Comparison of ENCODE assay signal across 18 cellular contexts in the genomic region with DNA sequence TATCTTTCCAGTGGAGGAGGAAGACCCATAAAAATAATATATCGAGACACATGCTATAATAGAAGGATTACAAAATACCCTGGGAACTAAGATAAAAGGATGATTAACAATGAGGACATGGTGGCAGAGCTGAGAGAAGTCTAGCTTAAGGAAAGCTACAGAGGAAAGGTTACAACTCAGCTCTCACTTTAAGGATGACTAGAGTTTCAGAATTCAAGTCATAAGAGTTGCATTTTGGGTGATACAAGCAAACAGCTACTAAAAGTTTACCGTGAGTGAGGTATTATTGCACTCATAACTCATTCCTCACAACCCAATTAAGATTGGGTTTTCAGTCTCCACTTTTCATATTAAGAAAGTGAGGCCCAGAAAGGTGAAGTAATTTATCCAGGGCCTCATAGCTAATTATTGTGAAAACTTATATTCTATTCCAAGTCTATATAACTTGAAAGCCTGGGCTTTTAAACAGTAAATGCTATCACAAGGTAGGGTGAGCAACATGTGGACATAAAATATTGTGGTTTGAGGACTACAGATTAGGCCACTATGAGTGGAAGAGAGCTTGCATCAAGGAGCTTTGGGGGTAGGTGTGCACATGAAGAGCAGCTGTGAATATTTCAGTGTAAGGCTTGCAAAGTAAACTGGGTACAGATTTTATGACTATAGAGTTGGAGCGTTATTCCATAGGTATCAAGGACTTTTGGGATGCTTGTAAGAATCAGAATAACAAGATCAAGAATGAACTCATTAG. TPM values are rescaled to one million over a fixed set of nuclear protein-coding genes. Genes with fewer than 3 reads are reported as not detected.
DNase-seq lines count a peak whose midpoint lies in the region; ATAC-seq, FAIRE-seq and TF ChIP-seq lines count a peak whose summit lies in the region.
"Had no signal": no experiment of that assay in that cellular context is flagged by ENCODE, and none has a peak within 500 bp of the region (broad histone marks: within the 10 kb centered on the region; RNA-seq: fewer than 3 reads in every experiment).

No MANE protein-coding gene starts in this region.

- H3K79me2 ChIP-seq in astrocyte (ENCODE audit: insufficient read depth, low read length), result no peaks in the 10 kb centered on the region

- no peak for DNase-seq in activated T-cell treated with anti-CD3 and anti-CD28 coated beads, Interleukin-2, amount 50 U/mL, for 72 hours
- DNase-seq in activated T-cell treated with anti-CD3 and anti-CD28 coated beads, Interleukin-2, amount 50 U/mL, for 24 hours, result no peak
- DNase-seq in SK-N-MC (ENCODE audit: low read depth, low spot score) (no peak), astrocyte (ENCODE audit: low read depth) (no peak), amniotic stem cell (lab: John Stamatoyannopoulos, UW) (no peak), NCI-H2107 (lab: John Stamatoyannopoulos, UW) (no peak)
- DNase-seq: 8988T; Calu3; CD8-positive, alpha-beta T cell; DMS79 treated with DMSO at 0.1 percent for 48 hours; GF-D8; GOT3; H7 had no signal

- H3K36me3 ChIP-seq in SK-N-MC (ENCODE audit: insufficient read depth, low read length), result peaks cover 32% of the 10 kb centered on the region
- no peaks in the 10 kb centered on the region for H3K36me3 ChIP-seq in astrocyte (ENCODE audit: insufficient read depth, low read length)

- peaks cover 0 to 3% of the 10 kb centered on the region in 2 donors for H3K36me3 Mint-ChIP-seq in activated T-cell treated with anti-CD3 and anti-CD28 coated beads, Interleukin-2, amount 50 U/mL, for 72 hours (ENCODE audit: insufficient read depth in 2 of 2)
- H3K36me3 Mint-ChIP-seq in activated T-cell treated with anti-CD3 and anti-CD28 coated beads, Interleukin-2, amount 50 U/mL, for 24 hours (ENCODE audit: low read depth), result no peaks in the 10 kb centered on the region
- H3K36me3 Mint-ChIP-seq in astrocyte (ENCODE audit: low read depth, unreplicated experiment), result no peaks in the 10 kb centered on the region

- H3K9me3 ChIP-seq in SK-N-MC (ENCODE audit: low read depth, low read length), result no peaks in the 10 kb centered on the region
- no peaks in the 10 kb centered on the region for H3K9me3 ChIP-seq in astrocyte (ENCODE audit: insufficient read depth, low read depth, low read length)

- H3K4me3 ChIP-seq in SK-N-MC (peak overlapping the region; percentile 20), astrocyte (ENCODE audit: insufficient read depth, low read depth, low read length) (no peak overlapping the region)
- H3K4me3 ChIP-seq: BLaER1 treated with 17β-estradiol and CSF1 and Interleukin-3, amounts not matched to agents 10 nM and 100 nM had no signal

- ATAC-seq in activated T-cell treated with anti-CD3 and anti-CD28 coated beads, Interleukin-2, amount 50 U/mL, for 72 hours (replicated peaks in 1 of 2), result peak; percentile 59 to 90
- no peak for ATAC-seq in HG02798 (IDR thresholded peaks at IDR 0.05; ENCODE audit: poor library complexity, unreplicated experiment)
- ATAC-seq: CD8-positive, alpha-beta T cell; HCT116 had no signal

- peak overlapping the region; percentile 44 for H3K9ac ChIP-seq in SK-N-MC (ENCODE audit: insufficient read length)
- no peak overlapping the region for H3K9ac ChIP-seq in astrocyte (ENCODE audit: low read length)
- H3K9ac ChIP-seq: BLaER1 treated with 17β-estradiol and CSF1 and Interleukin-3, amounts not matched to agents 10 nM and 100 nM had no signal

- H2AFZ ChIP-seq in astrocyte (ENCODE audit: low read depth, low read length), result no peak overlapping the region

- H3K27ac ChIP-seq in SK-N-MC, result peak overlapping the region; percentile 89
- no peak overlapping the region for H3K27ac ChIP-seq in astrocyte (ENCODE audit: low read depth, low read length)
- H3K27ac ChIP-seq: BLaER1 treated with 17β-estradiol and CSF1 and Interleukin-3, amounts not matched to agents 10 nM and 100 nM; HL-60 had no signal

- no peaks in the 10 kb centered on the region for H3K27me3 Mint-ChIP-seq in activated T-cell treated with anti-CD3 and anti-CD28 coated beads, Interleukin-2, amount 50 U/mL, for 72 hours (ENCODE audit: low read depth)
- no peaks in the 10 kb centered on the region for H3K27me3 Mint-ChIP-seq in activated T-cell treated with anti-CD3 and anti-CD28 coated beads, Interleukin-2, amount 50 U/mL, for 24 hours
- no peaks in the 10 kb centered on the region for H3K27me3 Mint-ChIP-seq in astrocyte (ENCODE audit: low read depth, unreplicated experiment)
- H3K27me3 Mint-ChIP-seq: B cell had no signal

- peak overlapping the region; percentile 57 for H3K27ac Mint-ChIP-seq in activated T-cell treated with anti-CD3 and anti-CD28 coated beads, Interleukin-2, amount 50 U/mL, for 72 hours
- no peak overlapping the region for H3K27ac Mint-ChIP-seq in activated T-cell treated with anti-CD3 and anti-CD28 coated beads, Interleukin-2, amount 50 U/mL, for 24 hours
- H3K27ac Mint-ChIP-seq in astrocyte (ENCODE audit: unreplicated experiment), result peak overlapping the region; percentile 70
- H3K27ac Mint-ChIP-seq: B cell; CD8-positive, alpha-beta T cell had no signal

- no peaks in the 10 kb centered on the region for H3K27me3 ChIP-seq in astrocyte (ENCODE audit: insufficient read depth, low read length)
- H3K27me3 ChIP-seq: BLaER1 treated with 17β-estradiol and CSF1 and Interleukin-3, amounts not matched to agents 10 nM and 100 nM had no signal

- no peaks in the 10 kb centered on the region for H4K20me1 ChIP-seq in astrocyte (ENCODE audit: insufficient read depth, low read length)

- H3K4me2 ChIP-seq in astrocyte (ENCODE audit: low read length), result no peak overlapping the region

- peaks cover 4 to 5% of the 10 kb centered on the region in 2 donors for H3K9me3 Mint-ChIP-seq in activated T-cell treated with anti-CD3 and anti-CD28 coated beads, Interleukin-2, amount 50 U/mL, for 72 hours
- H3K9me3 Mint-ChIP-seq in activated T-cell treated with anti-CD3 and anti-CD28 coated beads, Interleukin-2, amount 50 U/mL, for 24 hours, result no peaks in the 10 kb centered on the region
- H3K9me3 Mint-ChIP-seq in astrocyte (ENCODE audit: unreplicated experiment), result no peaks in the 10 kb centered on the region
- H3K9me3 Mint-ChIP-seq: CD8-positive, alpha-beta T cell had no signal

- H3K4me1 ChIP-seq in astrocyte (ENCODE audit: insufficient read depth, low read length), result no peaks in the 10 kb centered on the region

- H3K4me1 Mint-ChIP-seq in activated T-cell treated with anti-CD3 and anti-CD28 coated beads, Interleukin-2, amount 50 U/mL, for 72 hours (ENCODE audit: low read depth), result no peaks in the 10 kb centered on the region
- H3K4me1 Mint-ChIP-seq in activated T-cell treated with anti-CD3 and anti-CD28 coated beads, Interleukin-2, amount 50 U/mL, for 24 hours (ENCODE audit: low read depth), result peaks cover 6% of the 10 kb centered on the region
- H3K4me1 Mint-ChIP-seq in astrocyte (ENCODE audit: low read depth, unreplicated experiment), result peaks cover 19% of the 10 kb centered on the region
- H3K4me1 Mint-ChIP-seq: B cell had no signal

- TF ChIP-seq CTCF in astrocyte (IDR thresholded peaks at IDR 0.05; ENCODE audit: insufficient read depth, low read depth, low read length), result no peak

- FAIRE-seq in astrocyte (lab: Jason Lieb, UNC), result no peak

- H3K4me3 Mint-ChIP-seq in activated T-cell treated with anti-CD3 and anti-CD28 coated beads, Interleukin-2, amount 50 U/mL, for 72 hours, result peak overlapping the region in 1 of 2 donors; percentile 49
- no peak overlapping the region for H3K4me3 Mint-ChIP-seq in activated T-cell treated with anti-CD3 and anti-CD28 coated beads, Interleukin-2, amount 50 U/mL, for 24 hours
- no peak overlapping the region for H3K4me3 Mint-ChIP-seq in astrocyte (ENCODE audit: unreplicated experiment)
- H3K4me3 Mint-ChIP-seq: B cell; CD8-positive, alpha-beta T cell had no signal

RNA-seq across cellular contexts. Expression of gene JAKMIP2, which starts 28.0 kb away (rescaled TPM):
- 1 to 10 TPM; 1.2 to 6.3 TPM for total RNA-seq in activated T-cell treated with anti-CD3 and anti-CD28 coated beads, Interleukin-2, amount 50 U/mL, for 72 hours
- total RNA-seq in astrocyte, result 15.1 and 19.3 TPM in 2 replicates
- total RNA-seq: Calu3 had no signal
